8 cellular contexts compared by ENCODE assay signal in genomic region chr10:133393401-133394063, GRCh38. TPM values are rescaled to one million over a fixed set of nuclear protein-coding genes. Genes with fewer than 3 reads are reported as not detected.
DNase-seq lines count a peak whose midpoint lies in the region; ATAC-seq and TF ChIP-seq lines count a peak whose summit lies in the region.

No MANE protein-coding gene starts in this region.

- WGBS in right lobe of liver (ENCODE audit: insufficient coverage, low coverage, low lambda C conversion rate, missing lambda C conversion rate), result 24% methylated on average over 23 of the region's 27 CpGs
- 32 to 33% methylated on average over 27 of the region's 27 CpGs for WGBS in tibial nerve, 2 donors

- H3K4me3 ChIP-seq in right lobe of liver, result peak overlapping the region; percentile 87 to 95 (median 88)
- H3K4me3 ChIP-seq in tibial nerve, result peak overlapping the region; percentile 76 to 94 (median 84)

- no peak for ATAC-seq in activated naive CD8-positive, alpha-beta T cell treated with anti-CD3 and anti-CD28 coated beads, Interleukin-2, amount 50 U/mL, for 24 hours
- no peak for ATAC-seq in right lobe of liver
- no peak for ATAC-seq in GM19351 (IDR thresholded peaks at IDR 0.05; ENCODE audit: unreplicated experiment)

- H3K4me3 Mint-ChIP-seq in activated naive CD8-positive, alpha-beta T cell treated with anti-CD3 and anti-CD28 coated beads, Interleukin-2, amount 50 U/mL, for 24 hours, result peak overlapping the region; percentile 96

- no peaks in the 10 kb centered on the region for H3K9me3 ChIP-seq in right lobe of liver
- H3K9me3 ChIP-seq in tibial nerve, result no peaks in the 10 kb centered on the region

- H3K27ac ChIP-seq in right lobe of liver, result peak overlapping the region in 2 of 3 donors; percentile 67 to 70
- peak overlapping the region in 3 of 4 donors; percentile 84 to 88 (median 86) for H3K27ac ChIP-seq in tibial nerve

- no peaks in the 10 kb centered on the region for H3K9me3 Mint-ChIP-seq in activated naive CD8-positive, alpha-beta T cell treated with anti-CD3 and anti-CD28 coated beads, Interleukin-2, amount 50 U/mL, for 24 hours

- no peak for TF ChIP-seq EP300 in tibial nerve (IDR thresholded peaks at IDR 0.05)

- H3K4me1 Mint-ChIP-seq in activated naive CD8-positive, alpha-beta T cell treated with anti-CD3 and anti-CD28 coated beads, Interleukin-2, amount 50 U/mL, for 24 hours, result peaks cover 55% of the 10 kb centered on the region

- H3K4me1 ChIP-seq in right lobe of liver (peaks cover 0 to 14% (median 4%) of the 10 kb centered on the region in 4 donors), tibial nerve (peaks cover 0 to 25% (median 10%) of the 10 kb centered on the region in 4 donors)

- no peaks in the 10 kb centered on the region for H3K27me3 Mint-ChIP-seq in activated naive CD8-positive, alpha-beta T cell treated with anti-CD3 and anti-CD28 coated beads, Interleukin-2, amount 50 U/mL, for 24 hours

- intact Hi-C loops in right lobe of liver (cut with DNase I), result no loop called here

- no peak for TF ChIP-seq CTCF in right lobe of liver (IDR thresholded peaks at IDR 0.05)
- no peak for TF ChIP-seq CTCF in tibial nerve (IDR thresholded peaks at IDR 0.05)

- peaks cover 26% of the 10 kb centered on the region for H3K36me3 Mint-ChIP-seq in activated naive CD8-positive, alpha-beta T cell treated with anti-CD3 and anti-CD28 coated beads, Interleukin-2, amount 50 U/mL, for 24 hours (ENCODE audit: low read depth)

- DNase-seq in activated effector memory CD4-positive, alpha-beta T cell treated with anti-CD3 and anti-CD28 coated beads, Interleukin-2, amount 50 U/mL, for 16 hours, result peak; percentile 62
- DNase-seq in activated effector memory CD4-positive, alpha-beta T cell treated with Interleukin-2 at 50 U/mL for 16 hours, result no peak
- DNase-seq in activated naive CD8-positive, alpha-beta T cell treated with anti-CD3 and anti-CD28 coated beads, Interleukin-2, amount 50 U/mL, for 24 hours, result no peak
- DNase-seq in right lobe of liver (peak in 2 of 3 donors; percentile 14 to 46), tibial nerve (ENCODE audit: low spot score in 2 of 2) (no peak), GM19238 (ENCODE audit: insufficient read length, low spot score) (no peak), cerebellar cortex (ENCODE audit: low spot score) (no peak)

- H3K27ac Mint-ChIP-seq in activated naive CD8-positive, alpha-beta T cell treated with anti-CD3 and anti-CD28 coated beads, Interleukin-2, amount 50 U/mL, for 24 hours, result peak overlapping the region; percentile 67

- TF ChIP-seq POLR2A in right lobe of liver (IDR thresholded peaks at IDR 0.05) (no peak), tibial nerve (IDR thresholded peaks at IDR 0.05) (no peak)

- H3K36me3 ChIP-seq in right lobe of liver (peaks cover 0 to 9% (median 2%) of the 10 kb centered on the region in 4 donors), tibial nerve (peaks cover 0 to 63% (median 3%) of the 10 kb centered on the region in 3 donors)

- H3K27me3 ChIP-seq in right lobe of liver (no peaks in the 10 kb centered on the region), tibial nerve (no peaks in the 10 kb centered on the region)

RNA-seq across cellular contexts. Expression of gene MTG1, which starts 0.4 kb away (rescaled TPM):
- 10 to 100 TPM; 25.1 to 45.7 (median 34.5) TPM for total RNA-seq in right lobe of liver
- total RNA-seq in tibial nerve, result 10 to 100 TPM; 28.7 to 65.7 (median 34.7) TPM

RNA-seq across cellular contexts. Expression of gene PAOX, which starts 14.5 kb away (rescaled TPM):
- total RNA-seq in right lobe of liver (10 to 100 TPM in 4 of 6 experiments, 1 to 10 TPM in 2; 9.4 to 15.9 (median 11.9) TPM), tibial nerve (10 to 100 TPM; 15.3 to 26.7 (median 18.4) TPM)

RNA-seq across cellular contexts. Expression of gene ECHS1, which starts 20.4 kb away (rescaled TPM):
- total RNA-seq in right lobe of liver (100 to 1,000 TPM; 293 to 780 (median 436) TPM), tibial nerve (100 to 1,000 TPM in 1 of 4 donors, 10 to 100 TPM in 3; 70.5 to 104 (median 76.4) TPM)

RNA-seq across cellular contexts. Expression of gene SPRN, which starts 30.9 kb away (rescaled TPM):
- total RNA-seq in right lobe of liver, result 10 to 100 TPM in 2 of 6 experiments, under 1 TPM in 3, not detected in 1; 0.07 to 15.1 (median 0.11) TPM
- total RNA-seq in tibial nerve, result not detected

RNA-seq across cellular contexts. Expression of gene FUOM, which starts 35.7 kb away (rescaled TPM):
- total RNA-seq in right lobe of liver, result 100 to 1,000 TPM in 4 of 6 experiments, 10 to 100 TPM in 2; 76.1 to 158 (median 124) TPM
- 10 to 100 TPM; 44.1 to 59.4 (median 49.3) TPM for total RNA-seq in tibial nerve

Comparison
In these comparisons a context has a peak if more than half of its experiments do, and no peak if none do; other contexts are left out.
1. DNase-seq: peak in activated effector memory CD4-positive, alpha-beta T cell treated with anti-CD3 and anti-CD28 coated beads, Interleukin-2, amount 50 U/mL, for 16 hours (single experiment) and right lobe of liver (2 of 3); none in activated effector memory CD4-positive, alpha-beta T cell treated with Interleukin-2 at 50 U/mL for 16 hours (single experiment), activated naive CD8-positive, alpha-beta T cell treated with anti-CD3 and anti-CD28 coated beads, Interleukin-2, amount 50 U/mL, for 24 hours (single experiment), tibial nerve (0 of 2), GM19238 (single experiment) and cerebellar cortex (single experiment).